In the genomic region with DNA sequence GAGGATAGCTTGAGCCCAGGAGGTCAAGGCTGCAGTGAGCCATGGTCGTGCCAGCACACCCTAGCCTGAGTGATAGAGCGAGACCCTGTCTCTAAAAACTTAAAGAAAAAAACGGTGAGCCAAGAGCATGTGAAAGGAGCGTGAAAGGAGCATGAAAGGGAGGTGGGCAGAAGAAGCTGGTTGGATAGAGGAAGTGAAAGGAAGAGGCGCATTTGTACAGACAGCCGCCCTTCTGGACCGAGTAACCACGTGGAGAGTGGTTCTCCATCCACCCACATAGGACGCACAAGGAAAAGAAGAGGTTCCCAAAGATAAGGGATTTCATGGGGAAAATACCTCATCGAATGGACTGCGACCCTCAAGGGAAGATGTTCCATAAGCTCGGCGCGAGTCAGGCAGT, we compare ENCODE assay signal across 29 cellular contexts.
DNase-seq lines count a peak whose midpoint lies in the region; ATAC-seq, FAIRE-seq and TF ChIP-seq lines count a peak whose summit lies in the region.
"Had no signal": no experiment of that assay in that cellular context is flagged by ENCODE, and none has a peak within 500 bp of the region (broad histone marks: within the 10 kb centered on the region; RNA-seq: fewer than 3 reads in every experiment).

No MANE protein-coding gene starts in this region.

- no peaks in the 10 kb centered on the region for H3K36me3 ChIP-seq in K562 (ENCODE audit: control insufficient read depth, insufficient read depth, low read length)
- H3K36me3 ChIP-seq in gastroesophageal sphincter: no peaks in the 10 kb centered on the region
- H3K36me3 ChIP-seq: heart right ventricle, thoracic aorta, uterus had no signal

- H4K20me1 ChIP-seq in K562 (replicated peaks; ENCODE audit: control insufficient read depth, insufficient read depth, low read length): no peaks in the 10 kb centered on the region

- H3K27ac Mint-ChIP-seq in CD14-positive monocyte (no peak overlapping the region), endothelial cell (ENCODE audit: unreplicated experiment) (no peak overlapping the region)
- H3K27ac Mint-ChIP-seq: activated CD4-positive, alpha-beta memory T cell treated with anti-CD3 and anti-CD28 coated beads, Interleukin-2, amount 10 ng/mL, durations not matched to agents 7 days and 5 days; activated naive CD8-positive, alpha-beta T cell treated with anti-CD3 and anti-CD28 coated beads for 36 hours; CD8-positive, alpha-beta T cell; HFFc6; natural killer cell treated with Interleukin-12 subunit alpha and Interleukin-12 subunit beta and Interleukin-15 and Interleukin-18, amount 100 ng/mL, for 72 hours had no signal

- H3K27ac ChIP-seq in K562 (ENCODE audit: extremely low read depth, low read depth, low read length) (no peak overlapping the region), gastroesophageal sphincter (no peak overlapping the region)
- H3K27ac ChIP-seq: coronary artery, GM23248, heart right ventricle, thoracic aorta, uterus had no signal

- TF ChIP-seq POLR2A in K562 (conservative IDR thresholded peaks at IDR 0.05): no peak
- no peak for TF ChIP-seq POLR2A in gastroesophageal sphincter (IDR thresholded peaks at IDR 0.05)

- H3K4me3 Mint-ChIP-seq in CD14-positive monocyte (peak overlapping the region; percentile 29 to 39), endothelial cell (ENCODE audit: unreplicated experiment) (no peak overlapping the region)
- H3K4me3 Mint-ChIP-seq: activated CD4-positive, alpha-beta memory T cell treated with anti-CD3 and anti-CD28 coated beads, Interleukin-2, amount 10 ng/mL, durations not matched to agents 7 days and 5 days; activated naive CD8-positive, alpha-beta T cell treated with anti-CD3 and anti-CD28 coated beads for 36 hours; CD8-positive, alpha-beta T cell; HFFc6; natural killer cell treated with Interleukin-12 subunit alpha and Interleukin-12 subunit beta and Interleukin-15 and Interleukin-18, amount 100 ng/mL, for 72 hours had no signal

- in situ Hi-C loops in K562 (cut with MboI): no loop called here

- no peak for TF ChIP-seq RAD21 in K562 (CRISPR knock-in tag; conservative IDR thresholded peaks at IDR 0.05 in 1 of 2, IDR thresholded peaks at IDR 0.05 in 1 of 2)

- no peaks in the 10 kb centered on the region for H3K4me1 ChIP-seq in K562 (replicated peaks in 1 of 2; ENCODE audit: control insufficient read depth in 2 of 2, insufficient read depth in 2 of 2, low read length in 2 of 2)
- no peaks in the 10 kb centered on the region for H3K4me1 ChIP-seq in gastroesophageal sphincter
- H3K4me1 ChIP-seq: heart right ventricle, uterus had no signal

- no peaks in the 10 kb centered on the region for H3K9me1 ChIP-seq in K562 (ENCODE audit: control insufficient read depth, insufficient read depth, low read length)

- BruUV-seq in K562 (replicated peaks; lab: Mats Ljungman, UMichigan): no TSS peak

- H3K9ac ChIP-seq in K562 (ENCODE audit: insufficient read depth in 1 of 2, low read depth in 2 of 2, low read length in 2 of 2): no peak overlapping the region
- H3K9ac ChIP-seq: GM23248 had no signal

- H3K36me3 Mint-ChIP-seq in CD14-positive monocyte (no peaks in the 10 kb centered on the region), endothelial cell (ENCODE audit: low read depth, unreplicated experiment) (no peaks in the 10 kb centered on the region)
- H3K36me3 Mint-ChIP-seq: activated naive CD8-positive, alpha-beta T cell treated with anti-CD3 and anti-CD28 coated beads for 36 hours; CD8-positive, alpha-beta T cell; natural killer cell treated with Interleukin-12 subunit alpha and Interleukin-12 subunit beta and Interleukin-15 and Interleukin-18, amount 100 ng/mL, for 72 hours had no signal

- CTCF ChIA-PET in K562 (lab: Yijun Ruan, JAX; ENCODE audit: low intra/inter-chr PET ratio): no interaction called here

- no peak for TF ChIP-seq EP300 in K562 (IDR thresholded peaks at IDR 0.05; ENCODE audit: low read length)
- TF ChIP-seq EP300 in gastroesophageal sphincter (IDR thresholded peaks at IDR 0.05): no peak

- H3K79me2 ChIP-seq in K562 (ENCODE audit: control insufficient read depth, insufficient read depth, low read length): no peaks in the 10 kb centered on the region

- H3K27me3 ChIP-seq in K562 (ENCODE audit: control insufficient read depth in 2 of 2, insufficient read depth in 2 of 2, low read length in 2 of 2): peaks cover 39 to 61% of the 10 kb centered on the region in 2 experiments
- H3K27me3 ChIP-seq in gastroesophageal sphincter: peaks cover 64% of the 10 kb centered on the region
- H3K27me3 ChIP-seq: uterus had no signal

- peaks cover 8 to 24% (median 12%) of the 10 kb centered on the region in 3 donors for H3K27me3 Mint-ChIP-seq in CD14-positive monocyte (ENCODE audit: low read depth in 3 of 3)
- H3K27me3 Mint-ChIP-seq in endothelial cell (ENCODE audit: unreplicated experiment): peaks cover 5% of the 10 kb centered on the region
- H3K27me3 Mint-ChIP-seq: activated naive CD8-positive, alpha-beta T cell treated with anti-CD3 and anti-CD28 coated beads for 36 hours had no signal

- H3K9me3 Mint-ChIP-seq in CD14-positive monocyte (peaks cover 0 to 10% (median 4%) of the 10 kb centered on the region in 7 donors), endothelial cell (ENCODE audit: unreplicated experiment) (no peaks in the 10 kb centered on the region)
- H3K9me3 Mint-ChIP-seq: activated CD4-positive, alpha-beta memory T cell treated with anti-CD3 and anti-CD28 coated beads, Interleukin-2, amount 10 ng/mL, durations not matched to agents 7 days and 5 days; activated naive CD8-positive, alpha-beta T cell treated with anti-CD3 and anti-CD28 coated beads for 36 hours; CD8-positive, alpha-beta T cell; HFFc6; natural killer cell treated with Interleukin-12 subunit alpha and Interleukin-12 subunit beta and Interleukin-15 and Interleukin-18, amount 100 ng/mL, for 72 hours had no signal

- no peak for TF ChIP-seq CTCF in CD14-positive monocyte (IDR thresholded peaks at IDR 0.05)
- TF ChIP-seq CTCF in K562 (IDR thresholded peaks at IDR 0.05 in 2 of 3, conservative IDR thresholded peaks at IDR 0.05 in 1 of 3; ENCODE audit: insufficient read depth in 2 of 3, low read depth in 1 of 3, low read length in 3 of 3): no peak
- no peak for TF ChIP-seq CTCF in gastroesophageal sphincter (IDR thresholded peaks at IDR 0.05)
- TF ChIP-seq CTCF in endothelial cell (IDR thresholded peaks at IDR 0.05; ENCODE audit: unreplicated experiment): no peak

- H2AFZ ChIP-seq in K562 (ENCODE audit: low read depth, low read length): no peak overlapping the region
- H2AFZ ChIP-seq: GM23248 had no signal

- H3K9me3 ChIP-seq in K562 (replicated peaks; ENCODE audit: control insufficient read depth, insufficient read depth, low read depth, low read length) (no peaks in the 10 kb centered on the region), gastroesophageal sphincter (peaks cover 0 to 2% (median 0%) of the 10 kb centered on the region in 3 donors)
- H3K9me3 ChIP-seq: thoracic aorta, uterus had no signal

- POLR2A ChIA-PET in K562 (lab: Yijun Ruan, JAX): interaction anchor here (0.6 to 1.5 kb wide), 2 partner anchors 8 to 16 kb away, joined by 3 to 5 read pairs; no protein-coding TSS in a partner anchor

- no peak for DNase-seq in CD14-positive monocyte (ENCODE audit: low spot score)
- peak; percentile 70 for DNase-seq in NOMO-1 treated with DMSO at 0.1 percent for 48 hours (lab: John Stamatoyannopoulos, UW; ENCODE audit: unreplicated experiment)
- DNase-seq in K562 (ENCODE audit: extremely low read depth in 1 of 4, low spot score in 3 of 4): no peak
- no peak for DNase-seq in NCI-H2107 (lab: John Stamatoyannopoulos, UW)
- DNase-seq in endothelial cell (ENCODE audit: low spot score): no peak
- no peak for DNase-seq in epidermal melanocyte (ENCODE audit: insufficient read length, low spot score)
- DNase-seq: activated CD4-positive, alpha-beta memory T cell treated with anti-CD3 and anti-CD28 coated beads, Interleukin-2, amount 10 ng/mL, durations not matched to agents 7 days and 5 days; activated CD4-positive, alpha-beta T cell treated with anti-CD3 and anti-CD28 coated beads for 1 hour; activated effector memory CD4-positive, alpha-beta T cell treated with Interleukin-2 at 50 U/mL for 16 hours; activated naive CD8-positive, alpha-beta T cell treated with anti-CD3 and anti-CD28 coated beads for 36 hours; aorta; CD8-positive, alpha-beta T cell; effector memory CD4-positive, alpha-beta T cell; GM23248; heart right ventricle; HFFc6; NCI-H2081 treated with DMSO at 0.1 percent for 48 hours; NCI-H446; NCI-H82; SHP77 treated with DMSO at 0.1 percent for 48 hours; stimulated activated naive CD8-positive, alpha-beta T cell treated with anti-CD3 and anti-CD28 coated beads, Interleukin-15, Interleukin-2, amounts not matched to agents 100 U/mL and 50 U/mL, for 24 hours; uterus had no signal

- H3K4me1 Mint-ChIP-seq in CD14-positive monocyte: peaks cover 6% of the 10 kb centered on the region
- peaks cover 16% of the 10 kb centered on the region for H3K4me1 Mint-ChIP-seq in endothelial cell (ENCODE audit: unreplicated experiment)
- H3K4me1 Mint-ChIP-seq: activated CD4-positive, alpha-beta memory T cell treated with anti-CD3 and anti-CD28 coated beads, Interleukin-2, amount 10 ng/mL, durations not matched to agents 7 days and 5 days; activated naive CD8-positive, alpha-beta T cell treated with anti-CD3 and anti-CD28 coated beads for 36 hours had no signal

- no peak overlapping the region for H3K4me2 ChIP-seq in K562 (ENCODE audit: insufficient read depth, low read length)

- H3K4me3 ChIP-seq in K562: no peak overlapping the region
- H3K4me3 ChIP-seq in gastroesophageal sphincter: no peak overlapping the region
- H3K4me3 ChIP-seq: coronary artery, GM23248, heart right ventricle, thoracic aorta, uterus had no signal

- intact Hi-C loops in CD14-positive monocyte (cut with micrococcal nuclease) (no loop called here), K562 (cut with micrococcal nuclease) (no loop called here)

- ATAC-seq in HG03432 (IDR thresholded peaks at IDR 0.05; ENCODE audit: unreplicated experiment) (peak; percentile 43), K562 (no peak; the same call in 2 of the 3 replicates), gastroesophageal sphincter (no peak)
- ATAC-seq: CD8-positive, alpha-beta T cell; heart right ventricle; HepG2; natural killer cell treated with Interleukin-12 subunit alpha and Interleukin-12 subunit beta and Interleukin-15 and Interleukin-18, amount 100 ng/mL, for 72 hours; stimulated activated naive CD8-positive, alpha-beta T cell treated with anti-CD3 and anti-CD28 coated beads, Interleukin-15, Interleukin-2, amounts not matched to agents 100 U/mL and 50 U/mL, for 24 hours had no signal

- WGBS in K562 (ENCODE audit: insufficient coverage, low coverage, missing lambda C conversion rate): 0% methylated on average over 14 of the region's 14 CpGs
- 79 to 86% methylated on average over 12 to 14 of the region's 14 CpGs for WGBS in gastroesophageal sphincter (ENCODE audit: low coverage in 1 of 2), 2 donors

- FAIRE-seq in K562 (lab: Jason Lieb, UNC): no peak
- FAIRE-seq: A204.1, HepG2 had no signal

TF ChIP-seq in K562, 482 proteins besides CTCF, POLR2A, EP300 and RAD21 (continues in another document):
- TF ChIP-seq SPI1 (IDR thresholded peaks at IDR 0.05; ENCODE audit: borderline replicate concordance, low read depth, low read length): peak; percentile 53; the same call in 1 of the 2 replicates
- TF ChIP-seq MYC (IDR thresholded peaks at IDR 0.05; ENCODE audit: low read depth, low read length): no peak
- TF ChIP-seq MYC (CRISPR knock-in tag; IDR thresholded peaks at IDR 0.05; ENCODE audit: borderline replicate concordance, low read depth): no peak
